In genomic region chr18:11020867-11021414, GRCh38 we compare ENCODE assay signal across 22 cellular contexts.
"Had no signal": no experiment of that assay in that cellular context is flagged by ENCODE, and none has a peak within 500 bp of the region (broad histone marks: within the 10 kb centered on the region; RNA-seq: fewer than 3 reads in every experiment).

No MANE protein-coding gene starts in this region.

- H3K36me3 ChIP-seq: ovary, prostate gland, thoracic aorta, upper lobe of left lung had no signal

- H3K9me3 ChIP-seq: ovary, prostate gland, thoracic aorta, upper lobe of left lung had no signal

- DNase-seq: activated CD4-positive, alpha-beta T cell treated with anti-CD3 and anti-CD28 coated beads, Interleukin-2, amount 10 ng/mL, durations not matched to agents 7 days and 5 days; activated CD4-positive, CD25-positive, alpha-beta regulatory T cell treated with anti-CD3 and anti-CD28 coated beads, Interleukin-2, amount 50 U/mL, for 72 hours; activated CD8-positive, alpha-beta memory T cell treated with anti-CD3 and anti-CD28 coated beads, Interleukin-2, amount 10 ng/mL, durations not matched to agents 7 days and 5 days; activated CD8-positive, alpha-beta T cell treated with anti-CD3 and anti-CD28 coated beads for 36 hours; activated effector memory CD4-positive, alpha-beta T cell treated with anti-CD3 and anti-CD28 coated beads, Interleukin-2, amount 50 U/mL, for 16 hours; activated naive CD4-positive, alpha-beta T cell treated with anti-CD3 and anti-CD28 coated beads, Interleukin-2, amount 50 U/mL, for 16 hours; activated naive CD8-positive, alpha-beta T cell treated with anti-CD3 and anti-CD28 coated beads, Interleukin-2, amount 50 U/mL, for 24 hours; activated T-cell treated with anti-CD3 and anti-CD28 coated beads for 4 hours; aorta; dermis blood vessel endothelial cell; effector CD8-positive, alpha-beta T cell; hippocampal formation; mucosa of descending colon; naive B cell; ovary; stimulated activated CD4-positive, alpha-beta T cell treated with anti-CD3 and anti-CD28 coated beads, Interleukin-4, amount 100 ng/mL, for 24 hours; stimulated activated naive CD4-positive, alpha-beta T cell treated with Interleukin-2 at 50 U/mL for 16 hours; upper lobe of left lung had no signal

- H3K27me3 Mint-ChIP-seq: activated CD8-positive, alpha-beta memory T cell treated with anti-CD3 and anti-CD28 coated beads, Interleukin-2, amount 10 ng/mL, durations not matched to agents 7 days and 5 days; activated CD8-positive, alpha-beta T cell treated with anti-CD3 and anti-CD28 coated beads for 36 hours; activated naive CD8-positive, alpha-beta T cell treated with anti-CD3 and anti-CD28 coated beads, Interleukin-2, amount 50 U/mL, for 24 hours; brain had no signal

- ATAC-seq: activated CD8-positive, alpha-beta memory T cell treated with anti-CD3 and anti-CD28 coated beads, Interleukin-2, amount 10 ng/mL, durations not matched to agents 7 days and 5 days; activated CD8-positive, alpha-beta T cell treated with anti-CD3 and anti-CD28 coated beads for 36 hours; activated naive CD8-positive, alpha-beta T cell treated with anti-CD3 and anti-CD28 coated beads, Interleukin-2, amount 50 U/mL, for 24 hours; mucosa of descending colon had no signal

- H3K4me3 Mint-ChIP-seq: activated CD4-positive, alpha-beta T cell treated with anti-CD3 and anti-CD28 coated beads, Interleukin-2, amount 10 ng/mL, durations not matched to agents 7 days and 5 days; activated CD8-positive, alpha-beta memory T cell treated with anti-CD3 and anti-CD28 coated beads, Interleukin-2, amount 10 ng/mL, durations not matched to agents 7 days and 5 days; activated CD8-positive, alpha-beta T cell treated with anti-CD3 and anti-CD28 coated beads for 36 hours; activated naive CD8-positive, alpha-beta T cell treated with anti-CD3 and anti-CD28 coated beads, Interleukin-2, amount 50 U/mL, for 24 hours; naive B cell had no signal

- H3K9me3 Mint-ChIP-seq: activated CD4-positive, alpha-beta T cell treated with anti-CD3 and anti-CD28 coated beads, Interleukin-2, amount 10 ng/mL, durations not matched to agents 7 days and 5 days; activated CD8-positive, alpha-beta T cell treated with anti-CD3 and anti-CD28 coated beads for 36 hours; activated naive CD8-positive, alpha-beta T cell treated with anti-CD3 and anti-CD28 coated beads, Interleukin-2, amount 50 U/mL, for 24 hours; naive B cell had no signal

- H3K36me3 Mint-ChIP-seq: activated CD8-positive, alpha-beta memory T cell treated with anti-CD3 and anti-CD28 coated beads, Interleukin-2, amount 10 ng/mL, durations not matched to agents 7 days and 5 days; brain; naive B cell had no signal

- H3K27ac ChIP-seq: ovary, prostate gland, thoracic aorta, upper lobe of left lung, VCaP had no signal

- H3K27me3 ChIP-seq: ovary, upper lobe of left lung had no signal

- H3K27ac Mint-ChIP-seq: activated CD4-positive, alpha-beta T cell treated with anti-CD3 and anti-CD28 coated beads, Interleukin-2, amount 10 ng/mL, durations not matched to agents 7 days and 5 days; activated CD8-positive, alpha-beta memory T cell treated with anti-CD3 and anti-CD28 coated beads, Interleukin-2, amount 10 ng/mL, durations not matched to agents 7 days and 5 days; activated CD8-positive, alpha-beta T cell treated with anti-CD3 and anti-CD28 coated beads for 36 hours; activated naive CD8-positive, alpha-beta T cell treated with anti-CD3 and anti-CD28 coated beads, Interleukin-2, amount 50 U/mL, for 24 hours; brain; naive B cell had no signal

- H3K4me1 ChIP-seq: prostate gland, upper lobe of left lung had no signal

- H3K4me3 ChIP-seq: mucosa of descending colon, ovary, prostate gland, thoracic aorta, upper lobe of left lung had no signal

- H3K4me1 Mint-ChIP-seq: activated CD4-positive, alpha-beta T cell treated with anti-CD3 and anti-CD28 coated beads, Interleukin-2, amount 10 ng/mL, durations not matched to agents 7 days and 5 days; activated CD8-positive, alpha-beta memory T cell treated with anti-CD3 and anti-CD28 coated beads, Interleukin-2, amount 10 ng/mL, durations not matched to agents 7 days and 5 days; activated naive CD8-positive, alpha-beta T cell treated with anti-CD3 and anti-CD28 coated beads, Interleukin-2, amount 50 U/mL, for 24 hours; naive B cell had no signal
